17 cellular contexts compared by ENCODE assay signal in the genomic region with DNA sequence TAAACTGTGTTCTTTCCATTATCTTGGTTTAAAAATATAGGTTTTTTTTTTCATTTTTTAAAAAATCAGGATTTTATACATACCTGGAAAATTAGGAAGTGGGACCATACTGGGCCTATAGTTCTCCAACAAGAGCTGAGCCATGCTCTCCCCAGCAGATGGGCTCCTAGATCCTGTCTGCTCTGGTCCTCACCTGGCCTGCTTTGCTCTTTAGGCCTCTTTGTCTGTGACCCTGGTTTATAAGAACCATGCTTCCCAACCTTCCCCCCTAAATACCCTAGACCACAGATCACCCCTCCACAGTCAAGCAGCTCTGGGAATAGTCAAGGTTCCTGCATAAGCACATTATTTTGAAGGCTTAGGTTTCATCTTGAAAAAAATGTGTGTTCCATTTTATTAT.
"Had no signal": no experiment of that assay in that cellular context is flagged by ENCODE, and none has a peak within 500 bp of the region (broad histone marks: within the 10 kb centered on the region; RNA-seq: fewer than 3 reads in every experiment).

No MANE protein-coding gene starts in this region.

- H3K4me3 ChIP-seq: esophagus squamous epithelium, gastrocnemius medialis, heart right ventricle, left lung, lower lobe of right lung had no signal

- H3K4me3 Mint-ChIP-seq: dendritic cell treated with granulocyte-macrophage colony-stimulating factor and Interleukin-4, amounts not matched to agents 40 ng/mL and 50 ng/mL, for 4 days; naive B cell had no signal

- H3K27me3 Mint-ChIP-seq: dendritic cell treated with granulocyte-macrophage colony-stimulating factor and Interleukin-4, amounts not matched to agents 40 ng/mL and 50 ng/mL, for 4 days had no signal

- H3K27me3 ChIP-seq: esophagus squamous epithelium, gastrocnemius medialis, left lung had no signal

- H3K4me1 Mint-ChIP-seq: naive B cell had no signal

- H3K9me3 ChIP-seq: gastrocnemius medialis, lower lobe of right lung had no signal

- DNase-seq: cortex of kidney; effector CD8-positive, alpha-beta T cell; esophagus squamous epithelium; foreskin fibroblast; foreskin melanocyte; gastrocnemius medialis; glutamatergic neuron; heart right ventricle; hippocampal formation; left colon; left lung; left ventricle myocardium superior; lower lobe of right lung; mesenchymal stem cell; midbrain; naive B cell had no signal

- H3K36me3 Mint-ChIP-seq: naive B cell had no signal

- H3K36me3 ChIP-seq: esophagus squamous epithelium, gastrocnemius medialis, heart right ventricle, left lung, lower lobe of right lung had no signal

- H3K4me1 ChIP-seq: esophagus squamous epithelium, gastrocnemius medialis, heart right ventricle, left lung, lower lobe of right lung had no signal

- H3K27ac ChIP-seq: esophagus squamous epithelium, gastrocnemius medialis, heart right ventricle, left lung, lower lobe of right lung had no signal

- ATAC-seq: gastrocnemius medialis, heart right ventricle, left colon, left lung, left ventricle myocardium superior, lower lobe of right lung had no signal

- H3K27ac Mint-ChIP-seq: dendritic cell treated with granulocyte-macrophage colony-stimulating factor and Interleukin-4, amounts not matched to agents 40 ng/mL and 50 ng/mL, for 4 days; naive B cell had no signal
